Comparison of ENCODE assay signal across 8 cellular contexts in the genomic region with DNA sequence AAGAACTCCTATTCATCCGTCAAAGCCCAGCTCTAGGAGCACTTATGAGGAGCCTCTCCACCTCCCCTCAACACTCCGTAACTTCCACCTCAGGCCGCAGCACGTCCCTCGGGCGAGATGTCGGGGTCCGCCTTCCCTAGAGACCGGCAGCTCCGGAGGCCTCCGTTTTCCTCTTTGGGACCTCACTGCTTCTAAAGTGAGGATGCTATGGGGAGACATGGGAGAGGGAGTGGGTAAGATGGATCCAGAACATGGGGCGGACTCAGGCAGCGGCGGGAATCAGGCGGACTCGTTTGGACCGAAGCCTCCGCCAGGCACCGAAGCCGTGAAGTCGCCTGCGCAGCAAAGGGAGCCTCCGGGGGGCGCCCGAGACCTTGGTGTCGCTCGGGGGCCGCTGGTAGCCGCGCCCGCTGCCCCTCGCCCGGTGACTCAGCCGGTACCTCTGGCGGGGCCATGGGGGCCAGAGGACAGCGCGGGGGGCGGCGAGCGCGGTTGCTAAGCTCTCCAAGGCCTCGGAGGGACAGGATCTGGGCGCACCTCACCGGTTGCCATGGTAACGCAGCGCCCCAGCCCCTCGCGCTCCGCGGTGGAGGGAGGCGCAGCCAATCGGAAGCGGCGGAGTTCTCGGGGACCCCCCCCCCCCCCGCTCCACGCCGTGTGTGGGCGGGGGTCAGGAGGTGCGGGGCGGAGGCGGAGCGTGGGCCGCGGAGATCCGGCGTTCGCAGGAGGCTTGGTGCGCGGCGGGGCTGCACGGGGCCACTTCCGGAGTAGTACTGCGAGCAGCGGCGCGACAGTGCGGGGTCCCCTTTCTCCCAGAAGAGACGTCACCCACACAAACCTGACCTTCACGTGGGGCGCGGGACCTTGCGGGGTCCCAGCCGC. TPM values are rescaled to one million over a fixed set of nuclear protein-coding genes. Genes with fewer than 3 reads are reported as not detected.
DNase-seq lines count a peak whose midpoint lies in the region; ATAC-seq and TF ChIP-seq lines count a peak whose summit lies in the region.

No MANE protein-coding gene starts in this region.

- H3K27me3 Mint-ChIP-seq in H9 (ENCODE audit: low read depth), result peaks cover 70% of the 10 kb centered on the region

- H3K27ac Mint-ChIP-seq in H9, result no peak overlapping the region

- no peak overlapping the region for H4K8ac ChIP-seq in H9 (replicated peaks; ENCODE audit: insufficient read length, low read depth, low read length)

- H3K23me2 ChIP-seq in H9 (ENCODE audit: insufficient read length, low read depth, low read length, poor library complexity, severe bottlenecking), result peaks cover 6% of the 10 kb centered on the region

- no peak overlapping the region for H2BK120ac ChIP-seq in H9 (ENCODE audit: low read depth, low read length, poor library complexity, severe bottlenecking)

- H3K27me3 ChIP-seq in H9 (ENCODE audit: insufficient read depth, low read length), result peaks cover 70% of the 10 kb centered on the region
- peaks cover 69% of the 10 kb centered on the region for H3K27me3 ChIP-seq in gastroesophageal sphincter
- H3K27me3 ChIP-seq in osteoblast (ENCODE audit: insufficient read depth, low read length), result peaks cover 7% of the 10 kb centered on the region
- peaks cover 77% of the 10 kb centered on the region for H3K27me3 ChIP-seq in transverse colon

- H3K36me3 ChIP-seq in gastroesophageal sphincter (peaks cover 0 to 18% of the 10 kb centered on the region in 2 donors), osteoblast (ENCODE audit: insufficient read depth, low read length) (peaks cover 7% of the 10 kb centered on the region), transverse colon (no peaks in the 10 kb centered on the region)

- H3K18ac ChIP-seq in H9 (ENCODE audit: insufficient read length, low read depth, low read length), result no peak overlapping the region

- H3K27ac ChIP-seq in H9 (ENCODE audit: insufficient read length, low read depth, low read length) (no peak overlapping the region), gastroesophageal sphincter (peak overlapping the region; percentile 10 to 95 (median 89)), osteoblast (ENCODE audit: low read depth, low read length) (peak overlapping the region; percentile 45), transverse colon (peak overlapping the region; percentile 85 to 92 (median 90))

- TF ChIP-seq EP300 in gastroesophageal sphincter (IDR thresholded peaks at IDR 0.05) (no peak), transverse colon (IDR thresholded peaks at IDR 0.05; ENCODE audit: low read depth) (no peak)

- H2AFZ ChIP-seq in H9 (ENCODE audit: low read length) (no peak overlapping the region), osteoblast (ENCODE audit: low read length) (peak overlapping the region; percentile 15)

- H3K9ac ChIP-seq in H9 (ENCODE audit: extremely low read depth, insufficient read length, low read length), result no peak overlapping the region

- H3K4me2 ChIP-seq in H9 (ENCODE audit: insufficient read depth, insufficient read length, low read length) (peak overlapping the region; percentile 1), osteoblast (ENCODE audit: insufficient read depth, low read length) (peak overlapping the region; percentile 94)

- H2BK15ac ChIP-seq in H9 (ENCODE audit: low read depth, low read length), result no peak overlapping the region

- peaks cover 8 to 11% of the 10 kb centered on the region in 2 experiments; a peak in 3 of 4 replicates for H3K4me1 Mint-ChIP-seq in H9

- H3K79me2 ChIP-seq in H9 (ENCODE audit: insufficient read depth, low read length) (no peaks in the 10 kb centered on the region), osteoblast (ENCODE audit: insufficient read depth, low read length) (peaks cover 18% of the 10 kb centered on the region)

- H2BK5ac ChIP-seq in H9 (ENCODE audit: insufficient read length, low read length), result no peak overlapping the region

- in situ Hi-C loops in transverse colon (cut with MboI; ENCODE audit: low pct_ligation_motif_present in 1 of 4, low pct_unique_long_range_greater_than_20kb in 1 of 4, low sequenced_read_pairs in 3 of 4), result loop anchor here in 1 of 4 donors (25.0 kb wide), 1 partner anchor 109 kb away; no protein-coding TSS in a partner anchor

- no peak overlapping the region for H3K56ac ChIP-seq in H9 (ENCODE audit: insufficient read length, low read depth, low read length)

- H3K4ac ChIP-seq in H9 (ENCODE audit: low read depth, low read length), result no peak overlapping the region

- no CpG with 5 or more reads among the region's 84 CpGs for WGBS in H9 (ENCODE audit: extremely low coverage, insufficient read length, low lambda C conversion rate)
- 23 to 50% methylated on average over 1 to 3 of the region's 84 CpGs for WGBS in gastroesophageal sphincter (ENCODE audit: low coverage in 1 of 2), 2 donors
- WGBS in transverse colon (ENCODE audit: low coverage in 1 of 2), 2 donors, result 0 to 7% methylated on average over 1 to 67 of the region's 84 CpGs

- H3K9me3 Mint-ChIP-seq in H9, result no peaks in the 10 kb centered on the region

- no peak overlapping the region for H4K91ac ChIP-seq in H9 (ENCODE audit: insufficient read length, low read depth, low read length)

- H4K5ac ChIP-seq in H9 (ENCODE audit: insufficient read length, low read depth, low read length), result no peak overlapping the region

- no peak overlapping the region for H3K14ac ChIP-seq in H9 (ENCODE audit: insufficient read depth, low read length)

- intact Hi-C loops in transverse colon (cut with DNase I; ENCODE audit: low total_unique reads), result loop anchor here (5.0 to 10.0 kb wide), 2 partner anchors 121 to 229 kb away; no protein-coding TSS in a partner anchor

- H3K23ac ChIP-seq in H9 (ENCODE audit: insufficient read length, low read depth, low read length), result no peak overlapping the region

- TF ChIP-seq CTCF in H9 (conservative IDR thresholded peaks at IDR 0.05) (peak; percentile 71), gastroesophageal sphincter (IDR thresholded peaks at IDR 0.05) (peak in 3 of 4 experiments; percentile 64 to 83 (median 76)), osteoblast (IDR thresholded peaks at IDR 0.05; ENCODE audit: extremely low read depth, low read depth, low read length) (peak; percentile 52), transverse colon (IDR thresholded peaks at IDR 0.05) (peak; percentile 41 to 55 (median 47))

- no peak overlapping the region for H2BK20ac ChIP-seq in H9 (ENCODE audit: low read depth, low read length, poor library complexity, severe bottlenecking)

- DNase-seq in AG08396 (ENCODE audit: low spot score), result peak; percentile 80
- peak; percentile 87 for DNase-seq in H9
- DNase-seq in RPMI7951 (ENCODE audit: low read depth), result peak; percentile 81
- peak; percentile 75 for DNase-seq in activated gamma-delta T cell treated with Interleukin-2 at 50 U/mL for 16 hours
- DNase-seq in osteoblast (ENCODE audit: insufficient read length, low spot score, missing footprints), result peak; percentile 97
- peak; percentile 77 for DNase-seq in transverse colon

- H3K9me3 ChIP-seq in H9 (ENCODE audit: control insufficient read depth, low read depth, low read length) (no peaks in the 10 kb centered on the region), gastroesophageal sphincter (no peaks in the 10 kb centered on the region), osteoblast (ENCODE audit: low read depth, low read length) (no peaks in the 10 kb centered on the region), transverse colon (no peaks in the 10 kb centered on the region)

- no peaks in the 10 kb centered on the region; a peak in 2 of 7 replicates for H3K36me3 Mint-ChIP-seq in H9 (ENCODE audit: insufficient read depth in 1 of 3, low read depth in 3 of 3)

- no peaks in the 10 kb centered on the region for H3K79me1 ChIP-seq in H9 (ENCODE audit: insufficient read depth, low read depth, low read length, poor library complexity, severe bottlenecking)

- H3T11ph ChIP-seq in H9 (ENCODE audit: low read length), result no peak overlapping the region

- ATAC-seq in gastroesophageal sphincter (peak; percentile 22), HG03442 (IDR thresholded peaks at IDR 0.05; ENCODE audit: unreplicated experiment) (no peak)

- no peak overlapping the region for H2AK5ac ChIP-seq in H9 (ENCODE audit: insufficient read length, low read length)

- H3K4me3 ChIP-seq in gastroesophageal sphincter, result peak overlapping the region; percentile 27 to 77
- H3K4me3 ChIP-seq in osteoblast (ENCODE audit: insufficient read depth, low read length), result peak overlapping the region; percentile 83
- H3K4me3 ChIP-seq in transverse colon, result peak overlapping the region; percentile 24 to 65 (median 40)

- H3K4me1 ChIP-seq in H9 (ENCODE audit: insufficient read depth, low read length) (no peaks in the 10 kb centered on the region), gastroesophageal sphincter (peaks cover 0 to 87% (median 16%) of the 10 kb centered on the region in 3 donors), osteoblast (ENCODE audit: insufficient read depth, low read length) (peaks cover 14% of the 10 kb centered on the region), transverse colon (peaks cover 15 to 73% (median 68%) of the 10 kb centered on the region in 4 donors)

- no peak for TF ChIP-seq POLR2A in gastroesophageal sphincter (IDR thresholded peaks at IDR 0.05)
- TF ChIP-seq POLR2A in transverse colon (IDR thresholded peaks at IDR 0.05), result no peak

- H2BK12ac ChIP-seq in H9 (ENCODE audit: insufficient read length, low read depth, low read length), result no peak overlapping the region

- peaks cover 4% of the 10 kb centered on the region for H4K20me1 ChIP-seq in H9 (ENCODE audit: control insufficient read depth, insufficient read depth, insufficient read length)
- no peaks in the 10 kb centered on the region for H4K20me1 ChIP-seq in osteoblast (ENCODE audit: insufficient read depth, low read length)

- peak overlapping the region; percentile 50 to 69 for H3K4me3 Mint-ChIP-seq in H9

RNA-seq across cellular contexts. Expression of a gene that starts 1.3 kb away (rescaled TPM):
- total RNA-seq in H9 (2021), result 1.8 and 2.7 TPM in 2 replicates
- 4.6 and 14.2 TPM in 2 replicates for total RNA-seq in RPMI7951 (2014; rRNA removed; shearing (Covaris generic))
- total RNA-seq in gastroesophageal sphincter, result 10 to 100 TPM; 32.8 to 56.2 (median 41.6) TPM
- 18.5 and 19.7 TPM in 2 replicates for total RNA-seq in osteoblast
- 10 to 100 TPM in 2 of 4 donors, 1 to 10 TPM in 2; 9.1 to 32.5 (median 14.7) TPM for total RNA-seq in transverse colon

RNA-seq across cellular contexts. Expression of a gene that starts 11.8 kb away (rescaled TPM):
- 24.2 and 24.6 TPM in 2 replicates for total RNA-seq in H9 (2021)
- 67.5 and 69.9 TPM in 2 replicates for total RNA-seq in RPMI7951 (2014; rRNA removed; shearing (Covaris generic))
- 10 to 100 TPM; 19.6 to 40.3 (median 36.5) TPM for total RNA-seq in gastroesophageal sphincter
- 59.0 and 61.3 TPM in 2 replicates for total RNA-seq in osteoblast
- total RNA-seq in transverse colon, result 10 to 100 TPM in 3 of 4 donors, 1 to 10 TPM in 1; 5.4 to 73.3 (median 36.9) TPM

RNA-seq across cellular contexts. Expression of a gene that starts 23.7 kb away (rescaled TPM):
- total RNA-seq in H9 (2021) (27.5 and 31.3 TPM in 2 replicates), gastroesophageal sphincter (10 to 100 TPM; 29.9 to 35.6 (median 34.0) TPM), osteoblast (52.7 and 63.7 TPM in 2 replicates), transverse colon (10 to 100 TPM; 32.4 to 88.8 (median 58.9) TPM)
- 12.1 and 16.3 TPM in 2 replicates for total RNA-seq in RPMI7951 (2014; rRNA removed; shearing (Covaris generic))

RNA-seq across cellular contexts. Expression of a gene that starts 28.5 kb away (rescaled TPM):
- total RNA-seq in H9 (2021), result 0.18 and 0.22 TPM in 2 replicates
- 7.6 and 8.8 TPM in 2 replicates for total RNA-seq in RPMI7951 (2014; rRNA removed; shearing (Covaris generic))
- total RNA-seq in gastroesophageal sphincter, result under 1 TPM in 3 of 4 donors, not detected in 1; 0.58 to 0.81 (median 0.72) TPM
- 1.1 and 1.5 TPM in 2 replicates for total RNA-seq in osteoblast
- under 1 TPM in 3 of 4 donors, not detected in 1; 0.27 to 0.60 (median 0.48) TPM for total RNA-seq in transverse colon
